Comparison of ENCODE assay signal across 12 cellular contexts in genomic region chr18:75531212-75531850, GRCh38.
"Had no signal": no experiment of that assay in that cellular context is flagged by ENCODE, and none has a peak within 500 bp of the region (broad histone marks: within the 10 kb centered on the region; RNA-seq: fewer than 3 reads in every experiment).

No MANE protein-coding gene starts in this region.

- H3K27me3 ChIP-seq: ovary, sigmoid colon, tibial nerve had no signal

- ATAC-seq: activated naive CD8-positive, alpha-beta T cell treated with anti-CD3 and anti-CD28 coated beads, Interleukin-2, amount 50 U/mL, for 24 hours had no signal

- H3K4me1 ChIP-seq: sigmoid colon, tibial nerve had no signal

- H3K4me3 ChIP-seq: ovary, sigmoid colon, tibial nerve had no signal

- H3K27ac ChIP-seq: ovary, sigmoid colon, tibial nerve had no signal

- H3K36me3 ChIP-seq: ovary, sigmoid colon, tibial nerve had no signal

- DNase-seq: activated naive CD4-positive, alpha-beta T cell treated with anti-CD3 and anti-CD28 coated beads for 36 hours; activated naive CD8-positive, alpha-beta T cell treated with anti-CD3 and anti-CD28 coated beads, Interleukin-2, amount 50 U/mL, for 24 hours; activated T-cell treated with anti-CD3 and anti-CD28 coated beads, Interleukin-2, amount 50 U/mL, for 1 hour; aorta; hypothalamus; nephron progenitor cell; ovary; sigmoid colon; stimulated activated CD4-positive, alpha-beta T cell treated with anti-CD3 and anti-CD28 coated beads, Interleukin-2, amount 100 ng/mL, for 48 hours; stimulated activated naive CD4-positive, alpha-beta T cell; SW 1271 had no signal

- H3K9me3 ChIP-seq: ovary, sigmoid colon, tibial nerve had no signal
